13 cellular contexts compared by ENCODE assay signal in genomic region chr11:35185696-35186095, GRCh38. TPM values are rescaled to one million over a fixed set of nuclear protein-coding genes. Genes with fewer than 3 reads are reported as not detected.
DNase-seq lines count a peak whose midpoint lies in the region; ATAC-seq and TF ChIP-seq lines count a peak whose summit lies in the region.
"Had no signal": no experiment of that assay in that cellular context is flagged by ENCODE, and none has a peak within 500 bp of the region (broad histone marks: within the 10 kb centered on the region; RNA-seq: fewer than 3 reads in every experiment).

No MANE protein-coding gene starts in this region.

- H3K79me2 ChIP-seq in mammary epithelial cell (ENCODE audit: insufficient read depth, low read length): peaks cover 90% of the 10 kb centered on the region

- H3K4me3 ChIP-seq in mammary epithelial cell (replicated peaks in 1 of 3; ENCODE audit: insufficient read depth in 1 of 3, low read depth in 2 of 3, low read length in 3 of 3): no peak overlapping the region
- H3K4me3 ChIP-seq: GM12878, upper lobe of left lung had no signal

- POLR2A ChIA-PET in MCF 10A (lab: Yijun Ruan, JAX): interaction anchor here (0.7 to 1.1 kb wide), 2 partner anchors 13 to 270 kb away, joined by 3 to 5 read pairs; no protein-coding TSS in a partner anchor

- H2AFZ ChIP-seq in mammary epithelial cell (ENCODE audit: low read depth, low read length): no peak overlapping the region

- CTCF ChIA-PET in MCF 10A (lab: Yijun Ruan, JAX): no interaction called here
- CTCF ChIA-PET in mammary epithelial cell (lab: Charles Lee; ENCODE audit: low non-redundant PET): no interaction called here

- H3K9me3 ChIP-seq in mammary epithelial cell (replicated peaks; ENCODE audit: insufficient read depth, low read length): no peaks in the 10 kb centered on the region
- H3K9me3 ChIP-seq: BE2C, upper lobe of left lung had no signal

- H3K36me3 Mint-ChIP-seq in MCF 10A (ENCODE audit: insufficient read depth, unreplicated experiment): peaks cover 68% of the 10 kb centered on the region
- peaks cover 99% of the 10 kb centered on the region for H3K36me3 Mint-ChIP-seq in activated T-helper 17 cell treated with anti-CD3 and anti-CD28 coated beads, Interleukin-2, amount 50 U/mL, for 72 hours (ENCODE audit: low read depth)

- no peak overlapping the region for H3K9ac ChIP-seq in mammary epithelial cell (ENCODE audit: insufficient read depth, low read length)

- H3K27ac ChIP-seq in mammary epithelial cell (ENCODE audit: insufficient read depth, low read depth, low read length): no peak overlapping the region
- H3K27ac ChIP-seq: upper lobe of left lung had no signal

- H3K27me3 Mint-ChIP-seq in MCF 10A (ENCODE audit: insufficient read depth, unreplicated experiment): no peaks in the 10 kb centered on the region
- no peaks in the 10 kb centered on the region for H3K27me3 Mint-ChIP-seq in activated T-helper 17 cell treated with anti-CD3 and anti-CD28 coated beads, Interleukin-2, amount 50 U/mL, for 72 hours

- H3K36me3 ChIP-seq in mammary epithelial cell (ENCODE audit: insufficient read depth, low read length): peaks cover 86% of the 10 kb centered on the region
- H3K36me3 ChIP-seq: BE2C had no signal

- dilution Hi-C loops in mammary epithelial cell (cut with HindIII; ENCODE audit: low sequenced_read_pairs): no loop called here

- WGBS in mammary epithelial cell (ENCODE audit: low coverage, missing lambda C conversion rate): 63% methylated on average over 2 of the region's 2 CpGs

- H3K4me2 ChIP-seq in mammary epithelial cell (ENCODE audit: insufficient read depth, low read depth, low read length): no peak overlapping the region

- DNase-seq in MCF 10A (ENCODE audit: unreplicated experiment): no peak
- DNase-seq in mammary epithelial cell: no peak
- DNase-seq in iris pigment epithelial cell (ENCODE audit: low read depth): peak; percentile 76
- DNase-seq in SW480 (ENCODE audit: low spot score): no peak
- no peak for DNase-seq in ecto neural progenitor cell (ENCODE audit: low spot score)
- DNase-seq in stimulated activated CD4-positive, alpha-beta T cell treated with anti-CD3 and anti-CD28 coated beads, Interleukin-4, amount 100 ng/mL, for 24 hours: no peak
- DNase-seq: BE2C; NCI-H345; stimulated activated CD4-positive, alpha-beta T cell treated with anti-CD3 and anti-CD28 coated beads, Interleukin-15, amount 100 ng/mL, for 24 hours; upper lobe of left lung had no signal

- no peak for ATAC-seq in activated T-helper 17 cell treated with anti-CD3 and anti-CD28 coated beads, Interleukin-2, amount 50 U/mL, for 72 hours (replicated peaks)
- no peak for ATAC-seq in GM19351 (IDR thresholded peaks at IDR 0.05; ENCODE audit: unreplicated experiment)
- ATAC-seq: GM12878 had no signal

- peaks cover 10% of the 10 kb centered on the region for H3K4me1 Mint-ChIP-seq in MCF 10A (ENCODE audit: insufficient read depth, unreplicated experiment)
- H3K4me1 Mint-ChIP-seq in activated T-helper 17 cell treated with anti-CD3 and anti-CD28 coated beads, Interleukin-2, amount 50 U/mL, for 72 hours: peaks cover 46% of the 10 kb centered on the region

- no peaks in the 10 kb centered on the region for H3K9me3 Mint-ChIP-seq in MCF 10A (ENCODE audit: unreplicated experiment)
- no peaks in the 10 kb centered on the region for H3K9me3 Mint-ChIP-seq in activated T-helper 17 cell treated with anti-CD3 and anti-CD28 coated beads, Interleukin-2, amount 50 U/mL, for 72 hours

- no peaks in the 10 kb centered on the region for H3K27me3 ChIP-seq in mammary epithelial cell (ENCODE audit: insufficient read depth, low read length)
- H3K27me3 ChIP-seq: BE2C, upper lobe of left lung had no signal

- H3K4me3 Mint-ChIP-seq in MCF 10A (ENCODE audit: unreplicated experiment): no peak overlapping the region
- H3K4me3 Mint-ChIP-seq in activated T-helper 17 cell treated with anti-CD3 and anti-CD28 coated beads, Interleukin-2, amount 50 U/mL, for 72 hours: peak overlapping the region; percentile 4

- peak overlapping the region; percentile 69 for H3K27ac Mint-ChIP-seq in MCF 10A (ENCODE audit: low read depth, unreplicated experiment)
- H3K27ac Mint-ChIP-seq in activated T-helper 17 cell treated with anti-CD3 and anti-CD28 coated beads, Interleukin-2, amount 50 U/mL, for 72 hours: peak overlapping the region; percentile 78

- intact Hi-C loops in MCF 10A (cut with micrococcal nuclease) (no loop called here), mammary epithelial cell (cut with micrococcal nuclease) (no loop called here)

- peaks cover under 1% of the 10 kb centered on the region for H3K4me1 ChIP-seq in mammary epithelial cell (ENCODE audit: insufficient read depth, low read length)
- H3K4me1 ChIP-seq: BE2C had no signal

- TF ChIP-seq CTCF in MCF 10A (IDR thresholded peaks at IDR 0.05; ENCODE audit: unreplicated experiment): no peak
- no peak for TF ChIP-seq CTCF in mammary epithelial cell (conservative IDR thresholded peaks at IDR 0.05 in 1 of 2, IDR thresholded peaks at IDR 0.05 in 1 of 2; ENCODE audit: extremely low read depth in 1 of 2, insufficient read depth in 1 of 2, low read depth in 1 of 2, low read length in 2 of 2)

- BruUV-seq in MCF 10A (replicated peaks; lab: Mats Ljungman, UMichigan) (no TSS peak), mammary epithelial cell (replicated peaks; lab: Mats Ljungman, UMichigan) (no TSS peak)

- in situ Hi-C loops in mammary epithelial cell (cut with MboI; ENCODE audit: low sequenced_read_pairs in 2 of 2): no loop called here

- H4K20me1 ChIP-seq in mammary epithelial cell (ENCODE audit: insufficient read depth, low read length): peaks cover 21% of the 10 kb centered on the region

RNA-seq across cellular contexts. Expression of gene CD44, which starts 46.7 kb away (rescaled TPM):
- 323 and 446 TPM in 2 replicates for total RNA-seq in MCF 10A (2022)
- total RNA-seq in mammary epithelial cell: 1,000 to 10,000 TPM; 1,362 to 2,544 TPM
- 2,091 TPM for polyA plus RNA-seq in mammary epithelial cell
- 2,638 TPM for polyA minus RNA-seq in mammary epithelial cell
- 100 to 1,000 TPM; 408 to 664 TPM for total RNA-seq in activated T-helper 17 cell treated with anti-CD3 and anti-CD28 coated beads, Interleukin-2, amount 50 U/mL, for 72 hours
